In the genomic region with DNA sequence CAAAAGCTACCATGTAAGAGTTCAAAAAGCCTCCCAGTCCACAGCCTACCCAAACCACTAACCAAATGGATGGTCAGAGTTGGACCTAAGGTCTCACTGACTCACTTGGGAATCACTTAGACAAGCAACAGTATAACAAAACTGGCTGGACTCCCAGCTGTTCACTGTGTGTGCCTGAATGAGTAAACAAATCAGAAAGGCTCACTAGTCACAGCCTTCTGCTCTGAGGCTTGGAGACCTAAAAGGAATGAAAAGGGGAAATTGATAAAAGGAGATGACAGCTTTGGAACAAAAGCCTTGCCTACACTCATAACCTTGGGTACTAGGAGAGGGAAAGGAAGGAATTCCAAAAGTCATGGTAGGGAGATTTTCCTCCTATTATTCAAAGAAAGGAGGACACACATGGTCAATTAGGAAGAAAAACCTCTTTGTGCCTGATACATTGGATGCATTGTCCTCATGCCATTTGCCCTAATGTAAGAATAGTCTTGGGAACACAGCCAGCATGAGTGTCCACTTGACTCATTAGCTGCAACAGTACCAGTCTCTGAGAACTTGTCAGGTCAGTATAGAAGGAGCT, we compare ENCODE assay signal across 10 cellular contexts.
DNase-seq lines count a peak whose midpoint lies in the region; ATAC-seq, FAIRE-seq and TF ChIP-seq lines count a peak whose summit lies in the region.
"Had no signal": no experiment of that assay in that cellular context is flagged by ENCODE, and none has a peak within 500 bp of the region (broad histone marks: within the 10 kb centered on the region; RNA-seq: fewer than 3 reads in every experiment).

No MANE protein-coding gene starts in this region.

- no peak overlapping the region for H4K8ac ChIP-seq in trophoblast cell (ENCODE audit: low read depth, low read length)

- H2BK5ac ChIP-seq in trophoblast cell (ENCODE audit: low read depth, low read length, poor library complexity), result peak overlapping the region; percentile 44

- no peak overlapping the region for H3K23ac ChIP-seq in trophoblast cell (ENCODE audit: low read length)

- DNase-seq in GM04503 (ENCODE audit: low read depth) (peak; percentile 99), RPMI7951 (ENCODE audit: low read depth) (peak; percentile 99), fibroblast of villous mesenchyme (ENCODE audit: low read depth) (peak; percentile 89), trophoblast cell (no peak), HuH-7.5 (ENCODE audit: low spot score) (no peak), D721Med (ENCODE audit: insufficient read length, low spot score) (no peak)
- DNase-seq: activated T-cell treated with anti-CD3 and anti-CD28 coated beads, Interleukin-2, amount 50 U/mL, for 4 hours; NCI-H1436 had no signal

- no peak for TF ChIP-seq CTCF in fibroblast of villous mesenchyme (IDR thresholded peaks at IDR 0.05; ENCODE audit: insufficient read depth, low read depth, low read length)
- TF ChIP-seq CTCF in D721Med (IDR thresholded peaks at IDR 0.05; ENCODE audit: insufficient read depth, missing control alignments), result no peak

- H4K91ac ChIP-seq in trophoblast cell (ENCODE audit: low read depth, low read length), result no peak overlapping the region

- ATAC-seq in HG03342 (IDR thresholded peaks at IDR 0.05; ENCODE audit: unreplicated experiment) (no peak), GM21390 (IDR thresholded peaks at IDR 0.05; ENCODE audit: unreplicated experiment) (no peak)
- ATAC-seq: activated T-cell treated with anti-CD3 and anti-CD28 coated beads, Interleukin-2, amount 50 U/mL, for 4 hours had no signal

- H4K12ac ChIP-seq in trophoblast cell (ENCODE audit: low read depth, low read length), result no peak overlapping the region

- FAIRE-seq in D721Med (lab: Jason Lieb, UNC), result no peak

- no peak overlapping the region for H3K14ac ChIP-seq in trophoblast cell (ENCODE audit: low read length)

- H3K4me3 ChIP-seq in fibroblast of villous mesenchyme (ENCODE audit: low read depth, low read length), result no peak overlapping the region
- no peak overlapping the region for H3K4me3 ChIP-seq in trophoblast cell (ENCODE audit: low read depth, low read length)

- H2BK12ac ChIP-seq in trophoblast cell (ENCODE audit: low read length), result peak overlapping the region; percentile 60

- H3K27ac ChIP-seq in trophoblast cell (ENCODE audit: low read depth, low read length), result peak overlapping the region; percentile 12

- H3K9ac ChIP-seq in trophoblast cell (ENCODE audit: low read length), result no peak overlapping the region

- peak overlapping the region; percentile 34 for H2BK120ac ChIP-seq in trophoblast cell (ENCODE audit: insufficient read depth, low read length, poor library complexity)

- no peaks in the 10 kb centered on the region for H3K79me1 ChIP-seq in trophoblast cell (ENCODE audit: low read length)

- H3K79me2 ChIP-seq in trophoblast cell (ENCODE audit: control insufficient read depth, insufficient read depth, low read length, poor library complexity), result no peaks in the 10 kb centered on the region

- no peak overlapping the region for H3K18ac ChIP-seq in trophoblast cell (ENCODE audit: low read length)

- no peak overlapping the region for H3K4ac ChIP-seq in trophoblast cell (ENCODE audit: low read depth, low read length)

- H3K4me1 ChIP-seq in trophoblast cell (ENCODE audit: control insufficient read depth in 1 of 2, insufficient read depth in 2 of 2, low read length in 2 of 2), result peaks cover 2 to 3% of the 10 kb centered on the region in 2 experiments

- no peaks in the 10 kb centered on the region for H3K27me3 ChIP-seq in trophoblast cell (ENCODE audit: insufficient read depth, low read length)

- H3K36me3 ChIP-seq in trophoblast cell (ENCODE audit: control insufficient read depth in 1 of 2, insufficient read depth in 2 of 2, low read length in 2 of 2), result no peaks in the 10 kb centered on the region

- no peak overlapping the region for H2AK5ac ChIP-seq in trophoblast cell (ENCODE audit: low read length)

- H3K4me2 ChIP-seq in trophoblast cell (ENCODE audit: low read length), result no peak overlapping the region

- H3K9me3 ChIP-seq in trophoblast cell (ENCODE audit: insufficient read depth, low read depth, low read length), result no peaks in the 10 kb centered on the region

- no peak overlapping the region for H2AFZ ChIP-seq in trophoblast cell (ENCODE audit: insufficient read depth, low read length, poor library complexity)

Comparison
In these comparisons a context has a peak if more than half of its experiments do, and no peak if none do; other contexts are left out.
1. DNase-seq: peak in GM04503 (single experiment), RPMI7951 (single experiment) and fibroblast of villous mesenchyme (single experiment); none in trophoblast cell (0 of 2), HuH-7.5 (single experiment) and D721Med (single experiment).